17 cellular contexts compared by ENCODE assay signal in the genomic region with DNA sequence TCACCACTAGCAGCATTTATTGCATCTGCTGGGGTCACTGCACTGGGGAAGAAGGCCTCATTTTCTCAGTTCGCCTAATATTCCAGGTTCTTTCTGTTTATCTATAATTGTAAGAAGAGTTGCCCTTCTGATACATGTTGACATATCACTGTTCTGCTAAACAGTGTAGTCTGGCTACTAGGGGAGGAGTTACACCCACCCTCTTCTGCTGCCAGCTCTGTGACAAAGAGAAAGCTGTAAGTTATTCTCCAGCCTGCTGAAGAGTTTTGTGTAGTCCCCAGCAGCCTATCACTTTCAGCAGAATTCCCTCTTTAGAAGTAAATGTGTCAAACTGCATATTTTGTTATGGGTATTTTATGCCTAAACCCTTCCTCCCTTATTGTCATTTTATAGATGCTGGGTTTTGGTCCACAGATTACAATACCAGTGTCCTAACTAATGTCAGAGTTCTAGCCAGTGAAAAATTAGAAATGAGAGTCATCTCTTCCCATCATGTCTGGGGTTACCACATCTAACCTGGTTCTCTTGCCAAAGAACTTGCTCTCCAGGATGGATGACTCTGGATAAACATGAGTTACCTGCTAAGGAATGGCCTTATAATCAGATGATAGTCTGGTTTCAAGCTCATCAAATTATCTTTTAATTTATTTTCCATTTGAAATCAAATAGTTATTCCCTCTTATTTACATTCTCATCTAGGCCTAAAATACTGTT.
"Had no signal": no experiment of that assay in that cellular context is flagged by ENCODE, and none has a peak within 500 bp of the region (broad histone marks: within the 10 kb centered on the region; RNA-seq: fewer than 3 reads in every experiment).

No MANE protein-coding gene starts in this region.

- H2AFZ ChIP-seq: neural progenitor cell had no signal

- H3K4me1 Mint-ChIP-seq: stimulated activated memory B cell treated with anti-CD40 and anti-IgM and Interleukin-4, amounts not matched to agents 10 μg/mL and 1 μg/mL and 100 μg/mL, for 72 hours had no signal

- H3K9me3 ChIP-seq: pancreas, tibial artery, vagina had no signal

- H3K4me3 ChIP-seq: neural progenitor cell, pancreas, tibial artery, vagina had no signal

- H3K9me3 Mint-ChIP-seq: activated B cell treated with CpG ODN at 0.5 μM for 24 hours; activated naive CD8-positive, alpha-beta T cell treated with anti-CD3 and anti-CD28 coated beads, Interleukin-2, amount 10 ng/mL, durations not matched to agents 7 days and 5 days; activated T-helper 1 cell treated with anti-CD3 and anti-CD28 coated beads, Interleukin-12 subunit alpha, Interleukin-12 subunit beta, Interleukin-2, Interleukin-4 antibody, amounts not matched to agents 30 ng/mL and 10 ng/mL and 1 ng/mL, durations not matched to agents 14 hours and 24 hours and 36 hours; mesothelial cell of epicardium; neural progenitor cell; stimulated activated memory B cell treated with anti-CD40 and anti-IgM and Interleukin-4, amounts not matched to agents 10 μg/mL and 1 μg/mL and 100 μg/mL, for 72 hours had no signal

- H3K4me1 ChIP-seq: pancreas had no signal

- ATAC-seq: activated CD8-positive, alpha-beta T cell treated with anti-CD3 and anti-CD28 coated beads, Interleukin-2, amount 10 ng/mL, durations not matched to agents 7 days and 5 days; pancreas; stimulated activated memory B cell treated with anti-CD40 and anti-IgM and Interleukin-4, amounts not matched to agents 10 μg/mL and 1 μg/mL and 100 μg/mL, for 72 hours had no signal

- H3K4me2 ChIP-seq: neural progenitor cell had no signal

- H3K36me3 ChIP-seq: neural progenitor cell, pancreas, tibial artery, vagina had no signal

- DNase-seq: activated B cell treated with CpG ODN at 0.5 μM for 24 hours; activated CD4-positive, alpha-beta T cell treated with anti-CD3 and anti-CD28 coated beads for 48 hours; activated CD8-positive, alpha-beta memory T cell treated with anti-CD3 and anti-CD28 coated beads, Interleukin-2, amount 50 U/mL, for 48 hours; activated CD8-positive, alpha-beta T cell treated with anti-CD3 and anti-CD28 coated beads, Interleukin-2, amount 10 ng/mL, durations not matched to agents 7 days and 5 days; activated naive CD4-positive, alpha-beta T cell; activated naive CD8-positive, alpha-beta T cell treated with anti-CD3 and anti-CD28 coated beads, Interleukin-2, amount 10 ng/mL, durations not matched to agents 7 days and 5 days; cerebellar nuclear complex; kidney glomerular epithelial cell; pancreas; stimulated activated CD4-positive, alpha-beta T cell treated with anti-CD3 and anti-CD28 coated beads, Interleukin-2, amount 100 ng/mL, for 48 hours; SW 1271; tibial artery had no signal

- H3K27ac Mint-ChIP-seq: activated B cell treated with CpG ODN at 0.5 μM for 24 hours; activated CD8-positive, alpha-beta T cell treated with anti-CD3 and anti-CD28 coated beads, Interleukin-2, amount 10 ng/mL, durations not matched to agents 7 days and 5 days; activated naive CD8-positive, alpha-beta T cell treated with anti-CD3 and anti-CD28 coated beads, Interleukin-2, amount 10 ng/mL, durations not matched to agents 7 days and 5 days; activated T-helper 1 cell treated with anti-CD3 and anti-CD28 coated beads, Interleukin-12 subunit alpha, Interleukin-12 subunit beta, Interleukin-2, Interleukin-4 antibody, amounts not matched to agents 30 ng/mL and 10 ng/mL and 1 ng/mL, durations not matched to agents 14 hours and 24 hours and 36 hours; mesothelial cell of epicardium; neural progenitor cell; stimulated activated memory B cell treated with anti-CD40 and anti-IgM and Interleukin-4, amounts not matched to agents 10 μg/mL and 1 μg/mL and 100 μg/mL, for 72 hours had no signal

- H3K4me3 Mint-ChIP-seq: activated B cell treated with CpG ODN at 0.5 μM for 24 hours; activated CD8-positive, alpha-beta T cell treated with anti-CD3 and anti-CD28 coated beads, Interleukin-2, amount 10 ng/mL, durations not matched to agents 7 days and 5 days; activated naive CD8-positive, alpha-beta T cell treated with anti-CD3 and anti-CD28 coated beads, Interleukin-2, amount 10 ng/mL, durations not matched to agents 7 days and 5 days; activated T-helper 1 cell treated with anti-CD3 and anti-CD28 coated beads, Interleukin-12 subunit alpha, Interleukin-12 subunit beta, Interleukin-2, Interleukin-4 antibody, amounts not matched to agents 30 ng/mL and 10 ng/mL and 1 ng/mL, durations not matched to agents 14 hours and 24 hours and 36 hours; mesothelial cell of epicardium; neural progenitor cell; stimulated activated memory B cell treated with anti-CD40 and anti-IgM and Interleukin-4, amounts not matched to agents 10 μg/mL and 1 μg/mL and 100 μg/mL, for 72 hours had no signal

- H3K27ac ChIP-seq: neural progenitor cell, pancreas, tibial artery, vagina had no signal

- H3K27me3 Mint-ChIP-seq: activated B cell treated with CpG ODN at 0.5 μM for 24 hours had no signal

- H3K9ac ChIP-seq: neural progenitor cell had no signal

- H3K36me3 Mint-ChIP-seq: activated naive CD8-positive, alpha-beta T cell treated with anti-CD3 and anti-CD28 coated beads, Interleukin-2, amount 10 ng/mL, durations not matched to agents 7 days and 5 days; stimulated activated memory B cell treated with anti-CD40 and anti-IgM and Interleukin-4, amounts not matched to agents 10 μg/mL and 1 μg/mL and 100 μg/mL, for 72 hours had no signal

- H3K27me3 ChIP-seq: neural progenitor cell, pancreas, tibial artery, vagina had no signal
